ENCODE assay signal across 8 cellular contexts in the genomic region with DNA sequence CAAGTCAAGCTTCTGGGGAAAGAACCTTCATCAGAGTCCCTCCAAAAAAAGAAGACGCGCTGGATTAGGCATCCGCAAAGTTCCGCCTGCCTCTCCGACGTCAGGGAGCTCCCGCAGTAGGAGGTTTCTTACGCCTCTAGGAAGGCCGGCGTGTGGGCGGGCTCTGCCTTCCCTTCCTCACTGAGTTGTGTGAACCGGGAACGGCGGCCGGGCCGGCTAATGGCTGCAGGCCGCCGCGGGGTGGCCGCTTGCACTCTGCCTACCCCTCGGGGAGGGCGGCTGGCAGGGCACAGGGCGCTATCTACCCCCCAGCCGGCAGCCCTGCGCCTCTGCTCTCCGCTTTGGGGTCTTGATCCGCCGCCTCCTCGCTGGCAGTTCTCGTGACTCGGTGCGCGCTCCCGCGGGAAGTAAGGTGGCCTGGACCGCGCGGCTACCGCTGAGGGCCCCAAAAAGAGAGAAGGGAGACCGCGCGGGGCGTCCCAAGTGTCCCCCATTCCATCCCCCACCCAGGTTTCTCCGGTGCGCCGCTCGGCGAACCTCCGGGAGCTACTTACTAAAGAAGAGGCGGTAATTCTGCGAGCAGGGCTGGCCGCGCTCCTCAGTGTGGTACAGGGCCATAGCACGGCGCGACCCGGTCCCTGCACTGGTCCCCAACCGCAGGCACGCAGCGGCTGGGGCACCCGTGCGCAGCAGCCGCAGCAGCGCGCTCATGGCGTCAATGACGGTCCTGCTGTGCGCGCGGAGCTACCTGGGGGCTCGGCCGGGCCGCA. TPM values are rescaled to one million over a fixed set of nuclear protein-coding genes. Genes with fewer than 3 reads are reported as not detected.
DNase-seq lines count a peak whose midpoint lies in the region; ATAC-seq and TF ChIP-seq lines count a peak whose summit lies in the region.

Gene PPA2, minus strand, starts transcription at position 723 of the 770 bp plus-strand sequence. Its CDS starts 12 bp downstream, at position 711.

- H3K36me3 ChIP-seq in ACC112 (ENCODE audit: insufficient read depth, low read length): no peaks in the 10 kb centered on the region

- peak within 1 kb of the TSS; percentile 92 for H3K4me3 ChIP-seq in ACC112 (ENCODE audit: low read depth, low read length)
- peak within 1 kb of the TSS; percentile 98 to 99 for H3K4me3 ChIP-seq in cardiac fibroblast (replicated peaks in 1 of 2; ENCODE audit: low read depth in 2 of 2, low read length in 2 of 2)

- H3K36me3 Mint-ChIP-seq in activated B cell treated with CpG ODN at 0.5 μM for 24 hours (ENCODE audit: low read depth): peaks cover 12% of the 10 kb centered on the region
- no peaks in the 10 kb centered on the region for H3K36me3 Mint-ChIP-seq in immature natural killer cell

- POLR2A ChIA-PET in activated B cell treated with CpG ODN at 0.5 μM for 24 hours (lab: Charles Lee): interaction anchor here (0.6 to 3.3 kb wide), 17 partner anchors 20 to 542 kb away, joined by 3 to 34 read pairs (median 5); partner anchors contain the start of genes GSTCD, INTS12 and TET2

- CTCF ChIA-PET in activated B cell treated with CpG ODN at 0.5 μM for 24 hours (lab: Charles Lee): interaction anchor here (0.6 to 2.8 kb wide), 30 partner anchors 9 to 1324 kb away, joined by 3 to 33 read pairs (median 3); partner anchors contain the start of gene TET2

- H3K4me3 Mint-ChIP-seq in activated B cell treated with CpG ODN at 0.5 μM for 24 hours (peak within 1 kb of the TSS; percentile 99), immature natural killer cell (peak within 1 kb of the TSS; percentile 96 to 99 (median 99))

- H2AFZ ChIP-seq in ACC112 (ENCODE audit: low read length, unreplicated experiment): peak within 1 kb of the TSS; percentile 91

- intact Hi-C loops in activated B cell treated with CpG ODN at 0.5 μM for 24 hours (cut with micrococcal nuclease): loop anchor here (1.0 to 10.0 kb wide), 12 partner anchors 167 to 1456 kb away; partner anchors contain the start of genes AIMP1, GSTCD, INTS12 and TBCK

- ATAC-seq in GM18858 (IDR thresholded peaks at IDR 0.05; ENCODE audit: unreplicated experiment) (peak; percentile 82), HG03066 (IDR thresholded peaks at IDR 0.05; ENCODE audit: low read depth, unreplicated experiment) (peak; percentile 76), activated B cell treated with CpG ODN at 0.5 μM for 24 hours (ENCODE audit: low read depth) (peak; percentile 87)

- H3K9me3 Mint-ChIP-seq in activated B cell treated with CpG ODN at 0.5 μM for 24 hours (no peaks in the 10 kb centered on the region), immature natural killer cell (no peaks in the 10 kb centered on the region)

- TF ChIP-seq CTCF in activated B cell treated with CpG ODN at 0.5 μM for 24 hours (IDR thresholded peaks at IDR 0.05) (no peak), cardiac fibroblast (IDR thresholded peaks at IDR 0.05; ENCODE audit: low read depth, low read length) (no peak)

- H3K27me3 Mint-ChIP-seq in activated B cell treated with CpG ODN at 0.5 μM for 24 hours (no peaks in the 10 kb centered on the region), immature natural killer cell (ENCODE audit: low read depth in 3 of 3) (peaks cover 9 to 16% (median 11%) of the 10 kb centered on the region in 3 donors)

- DNase-seq in NCI-H2196 treated with DMSO at 0.1 percent for 48 hours (lab: John Stamatoyannopoulos, UW; ENCODE audit: unreplicated experiment) (peak; percentile 39), activated B cell treated with CpG ODN at 0.5 μM for 24 hours (peak; percentile 83), cardiac fibroblast (ENCODE audit: low read depth in 2 of 2) (peak; percentile 91 to 93), immature natural killer cell (peak; percentile 87 to 88 (median 87)), smooth muscle cell of the brain vasculature (ENCODE audit: low read depth, low spot score) (peak; percentile 67)

- H3K79me2 ChIP-seq in ACC112 (ENCODE audit: control insufficient read depth, insufficient read depth, low read length, unreplicated experiment): peaks cover 43% of the 10 kb centered on the region

- H3K4me1 Mint-ChIP-seq in activated B cell treated with CpG ODN at 0.5 μM for 24 hours (peaks cover 33% of the 10 kb centered on the region), immature natural killer cell (peaks cover 30 to 50% of the 10 kb centered on the region in 2 donors)

- peaks cover 17% of the 10 kb centered on the region for H3K4me1 ChIP-seq in ACC112 (ENCODE audit: control insufficient read depth, insufficient read depth, low read length, unreplicated experiment)

- H3K27ac ChIP-seq in ACC112 (ENCODE audit: low read depth, low read length): peak within 1 kb of the TSS; percentile 86

- H3K27me3 ChIP-seq in ACC112 (ENCODE audit: insufficient read depth, low read length): no peaks in the 10 kb centered on the region

- H3K27ac Mint-ChIP-seq in activated B cell treated with CpG ODN at 0.5 μM for 24 hours: peak within 1 kb of the TSS; percentile 98
- peak within 1 kb of the TSS; percentile 96 to 99 (median 98) for H3K27ac Mint-ChIP-seq in immature natural killer cell

RNA-seq across cellular contexts. Expression of gene PPA2, which starts in this region (rescaled TPM):
- 44.8 and 54.3 TPM in 2 replicates for total RNA-seq in activated B cell treated with CpG ODN at 0.5 μM for 24 hours
- polyA plus RNA-seq in immature natural killer cell: 100 to 1,000 TPM in 2 of 3 donors, 10 to 100 TPM in 1; 91.4 to 110 (median 101) TPM

Comparison
In these comparisons a context has a peak if more than half of its experiments do, and no peak if none do; other contexts are left out.
1. Peak in every context shown above with its lines: DNase-seq, ATAC-seq, H3K4me3 ChIP-seq and H3K27ac ChIP-seq.
2. DNase-seq: peak in every context shown above with its lines; median percentile 92 in cardiac fibroblast; 87 in immature natural killer cell; 83 in activated B cell treated with CpG ODN at 0.5 μM for 24 hours; 67 in smooth muscle cell of the brain vasculature; 39 in NCI-H2196 treated with DMSO at 0.1 percent for 48 hours.